1 cellular context compared by ENCODE assay signal in genomic region chr7:138890782-138891445, GRCh38.
TF ChIP-seq lines count a peak whose summit lies in the region.

No MANE protein-coding gene starts in this region.

TF ChIP-seq in HepG2, 621 proteins besides CTCF, POLR2A, EP300 and RAD21 (continued from another document and continues in another):
- TF ChIP-seq ZHX2 (IDR thresholded peaks at IDR 0.05; ENCODE audit: low read depth) (no peak), ZHX2 (CRISPR knock-in tag; IDR thresholded peaks at IDR 0.05; ENCODE audit: borderline replicate concordance) (no peak), KDM6A (CRISPR knock-in tag; IDR thresholded peaks at IDR 0.05; ENCODE audit: low read depth) (no peak), EED (CRISPR knock-in tag; IDR thresholded peaks at IDR 0.05) (no peak), SMAD3 (CRISPR knock-in tag; IDR thresholded peaks at IDR 0.05) (no peak), ARID2 (CRISPR knock-in tag; IDR thresholded peaks at IDR 0.05; ENCODE audit: borderline replicate concordance) (0 out of 2 replicates have a peak, but pooled peaks have one; percentile 41), ZSCAN9 (CRISPR knock-in tag; IDR thresholded peaks at IDR 0.05; ENCODE audit: borderline replicate concordance) (no peak), ZNF503 (CRISPR knock-in tag; IDR thresholded peaks at IDR 0.05) (no peak), CCAR2 (optimal IDR thresholded peaks at IDR 0.05; ENCODE audit: low read depth, low read length) (no peak), MAX (IDR thresholded peaks at IDR 0.05) (no peak), PHF20 (CRISPR knock-in tag; IDR thresholded peaks at IDR 0.05) (no peak), MTF1 (CRISPR knock-in tag; IDR thresholded peaks at IDR 0.05) (no peak), ZBTB10 (CRISPR knock-in tag; IDR thresholded peaks at IDR 0.05; ENCODE audit: borderline replicate concordance) (no peak; the same call in 1 of the 2 replicates), SIX4 (CRISPR knock-in tag; IDR thresholded peaks at IDR 0.05) (no peak), FOXJ3 (CRISPR knock-in tag; IDR thresholded peaks at IDR 0.05; ENCODE audit: borderline replicate concordance) (no peak), MAF1 (CRISPR knock-in tag; IDR thresholded peaks at IDR 0.05; ENCODE audit: borderline replicate concordance) (no peak), ZNF768 (CRISPR knock-in tag; IDR thresholded peaks at IDR 0.05) (no peak), ZBTB1 (CRISPR knock-in tag; IDR thresholded peaks at IDR 0.05; ENCODE audit: borderline replicate concordance) (no peak), TRIM24 (CRISPR knock-in tag; IDR thresholded peaks at IDR 0.05) (no peak), MYC (CRISPR knock-in tag; IDR thresholded peaks at IDR 0.05; ENCODE audit: borderline replicate concordance) (no peak), HNRNPK (IDR thresholded peaks at IDR 0.05; ENCODE audit: low read depth, low read length, poor library complexity, severe bottlenecking) (no peak), MZF1 (CRISPR knock-in tag; IDR thresholded peaks at IDR 0.05; ENCODE audit: borderline replicate concordance) (no peak), MAFF (IDR thresholded peaks at IDR 0.05; ENCODE audit: low read depth, low read length) (no peak), ZNF543 (CRISPR knock-in tag; IDR thresholded peaks at IDR 0.05) (no peak), ZFX (CRISPR knock-in tag; IDR thresholded peaks at IDR 0.05; ENCODE audit: low read depth) (peak; percentile 39; the same call in 1 of the 2 replicates), ZNF33A (CRISPR knock-in tag; IDR thresholded peaks at IDR 0.05; ENCODE audit: borderline replicate concordance) (no peak)
- TF ChIP-seq, protein P1, sequence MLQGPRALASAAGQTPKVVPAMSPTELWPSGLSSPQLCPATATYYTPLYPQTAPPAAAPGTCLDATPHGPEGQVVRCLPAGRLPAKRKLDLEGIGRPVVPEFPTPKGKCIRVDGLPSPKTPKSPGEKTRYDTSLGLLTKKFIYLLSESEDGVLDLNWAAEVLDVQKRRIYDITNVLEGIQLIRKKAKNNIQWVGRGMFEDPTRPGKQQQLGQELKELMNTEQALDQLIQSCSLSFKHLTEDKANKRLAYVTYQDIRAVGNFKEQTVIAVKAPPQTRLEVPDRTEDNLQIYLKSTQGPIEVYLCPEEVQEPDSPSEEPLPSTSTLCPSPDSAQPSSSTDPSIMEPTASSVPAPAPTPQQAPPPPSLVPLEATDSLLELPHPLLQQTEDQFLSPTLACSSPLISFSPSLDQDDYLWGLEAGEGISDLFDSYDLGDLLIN (CRISPR knock-in tag; IDR thresholded peaks at IDR 0.05; ENCODE audit: borderline replicate concordance) = no peak
- TF ChIP-seq, protein P2, sequence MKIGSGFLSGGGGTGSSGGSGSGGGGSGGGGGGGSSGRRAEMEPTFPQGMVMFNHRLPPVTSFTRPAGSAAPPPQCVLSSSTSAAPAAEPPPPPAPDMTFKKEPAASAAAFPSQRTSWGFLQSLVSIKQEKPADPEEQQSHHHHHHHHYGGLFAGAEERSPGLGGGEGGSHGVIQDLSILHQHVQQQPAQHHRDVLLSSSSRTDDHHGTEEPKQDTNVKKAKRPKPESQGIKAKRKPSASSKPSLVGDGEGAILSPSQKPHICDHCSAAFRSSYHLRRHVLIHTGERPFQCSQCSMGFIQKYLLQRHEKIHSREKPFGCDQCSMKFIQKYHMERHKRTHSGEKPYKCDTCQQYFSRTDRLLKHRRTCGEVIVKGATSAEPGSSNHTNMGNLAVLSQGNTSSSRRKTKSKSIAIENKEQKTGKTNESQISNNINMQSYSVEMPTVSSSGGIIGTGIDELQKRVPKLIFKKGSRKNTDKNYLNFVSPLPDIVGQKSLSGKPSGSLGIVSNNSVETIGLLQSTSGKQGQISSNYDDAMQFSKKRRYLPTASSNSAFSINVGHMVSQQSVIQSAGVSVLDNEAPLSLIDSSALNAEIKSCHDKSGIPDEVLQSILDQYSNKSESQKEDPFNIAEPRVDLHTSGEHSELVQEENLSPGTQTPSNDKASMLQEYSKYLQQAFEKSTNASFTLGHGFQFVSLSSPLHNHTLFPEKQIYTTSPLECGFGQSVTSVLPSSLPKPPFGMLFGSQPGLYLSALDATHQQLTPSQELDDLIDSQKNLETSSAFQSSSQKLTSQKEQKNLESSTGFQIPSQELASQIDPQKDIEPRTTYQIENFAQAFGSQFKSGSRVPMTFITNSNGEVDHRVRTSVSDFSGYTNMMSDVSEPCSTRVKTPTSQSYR (CRISPR knock-in tag; IDR thresholded peaks at IDR 0.05; ENCODE audit: borderline replicate concordance) = no peak; the same call in 1 of the 2 replicates
- TF ChIP-seq, protein P3, sequence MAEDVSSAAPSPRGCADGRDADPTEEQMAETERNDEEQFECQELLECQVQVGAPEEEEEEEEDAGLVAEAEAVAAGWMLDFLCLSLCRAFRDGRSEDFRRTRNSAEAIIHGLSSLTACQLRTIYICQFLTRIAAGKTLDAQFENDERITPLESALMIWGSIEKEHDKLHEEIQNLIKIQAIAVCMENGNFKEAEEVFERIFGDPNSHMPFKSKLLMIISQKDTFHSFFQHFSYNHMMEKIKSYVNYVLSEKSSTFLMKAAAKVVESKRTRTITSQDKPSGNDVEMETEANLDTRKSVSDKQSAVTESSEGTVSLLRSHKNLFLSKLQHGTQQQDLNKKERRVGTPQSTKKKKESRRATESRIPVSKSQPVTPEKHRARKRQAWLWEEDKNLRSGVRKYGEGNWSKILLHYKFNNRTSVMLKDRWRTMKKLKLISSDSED (CRISPR knock-in tag; IDR thresholded peaks at IDR 0.05) = no peak
- TF ChIP-seq, protein P4, sequence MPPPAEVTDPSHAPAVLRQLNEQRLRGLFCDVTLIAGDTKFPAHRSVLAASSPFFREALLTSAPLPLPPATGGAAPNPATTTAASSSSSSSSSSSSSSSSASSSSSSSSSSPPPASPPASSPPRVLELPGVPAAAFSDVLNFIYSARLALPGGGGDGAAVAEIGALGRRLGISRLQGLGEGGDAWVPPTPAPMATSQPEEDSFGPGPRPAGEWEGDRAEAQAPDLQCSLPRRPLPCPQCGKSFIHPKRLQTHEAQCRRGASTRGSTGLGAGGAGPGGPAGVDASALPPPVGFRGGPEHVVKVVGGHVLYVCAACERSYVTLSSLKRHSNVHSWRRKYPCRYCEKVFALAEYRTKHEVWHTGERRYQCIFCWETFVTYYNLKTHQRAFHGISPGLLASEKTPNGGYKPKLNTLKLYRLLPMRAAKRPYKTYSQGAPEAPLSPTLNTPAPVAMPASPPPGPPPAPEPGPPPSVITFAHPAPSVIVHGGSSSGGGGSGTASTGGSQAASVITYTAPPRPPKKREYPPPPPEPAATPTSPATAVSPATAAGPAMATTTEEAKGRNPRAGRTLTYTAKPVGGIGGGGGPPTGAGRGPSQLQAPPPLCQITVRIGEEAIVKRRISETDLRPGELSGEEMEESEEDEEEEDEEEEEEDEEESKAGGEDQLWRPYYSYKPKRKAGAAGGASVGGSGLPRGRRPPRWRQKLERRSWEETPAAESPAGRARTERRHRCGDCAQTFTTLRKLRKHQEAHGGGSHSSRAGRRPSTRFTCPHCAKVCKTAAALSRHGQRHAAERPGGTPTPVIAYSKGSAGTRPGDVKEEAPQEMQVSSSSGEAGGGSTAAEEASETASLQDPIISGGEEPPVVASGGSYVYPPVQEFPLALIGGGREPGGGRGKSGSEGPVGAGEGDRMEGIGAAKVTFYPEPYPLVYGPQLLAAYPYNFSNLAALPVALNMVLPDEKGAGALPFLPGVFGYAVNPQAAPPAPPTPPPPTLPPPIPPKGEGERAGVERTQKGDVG (CRISPR knock-in tag; IDR thresholded peaks at IDR 0.05; ENCODE audit: borderline replicate concordance) = no peak
- TF ChIP-seq, protein P5, sequence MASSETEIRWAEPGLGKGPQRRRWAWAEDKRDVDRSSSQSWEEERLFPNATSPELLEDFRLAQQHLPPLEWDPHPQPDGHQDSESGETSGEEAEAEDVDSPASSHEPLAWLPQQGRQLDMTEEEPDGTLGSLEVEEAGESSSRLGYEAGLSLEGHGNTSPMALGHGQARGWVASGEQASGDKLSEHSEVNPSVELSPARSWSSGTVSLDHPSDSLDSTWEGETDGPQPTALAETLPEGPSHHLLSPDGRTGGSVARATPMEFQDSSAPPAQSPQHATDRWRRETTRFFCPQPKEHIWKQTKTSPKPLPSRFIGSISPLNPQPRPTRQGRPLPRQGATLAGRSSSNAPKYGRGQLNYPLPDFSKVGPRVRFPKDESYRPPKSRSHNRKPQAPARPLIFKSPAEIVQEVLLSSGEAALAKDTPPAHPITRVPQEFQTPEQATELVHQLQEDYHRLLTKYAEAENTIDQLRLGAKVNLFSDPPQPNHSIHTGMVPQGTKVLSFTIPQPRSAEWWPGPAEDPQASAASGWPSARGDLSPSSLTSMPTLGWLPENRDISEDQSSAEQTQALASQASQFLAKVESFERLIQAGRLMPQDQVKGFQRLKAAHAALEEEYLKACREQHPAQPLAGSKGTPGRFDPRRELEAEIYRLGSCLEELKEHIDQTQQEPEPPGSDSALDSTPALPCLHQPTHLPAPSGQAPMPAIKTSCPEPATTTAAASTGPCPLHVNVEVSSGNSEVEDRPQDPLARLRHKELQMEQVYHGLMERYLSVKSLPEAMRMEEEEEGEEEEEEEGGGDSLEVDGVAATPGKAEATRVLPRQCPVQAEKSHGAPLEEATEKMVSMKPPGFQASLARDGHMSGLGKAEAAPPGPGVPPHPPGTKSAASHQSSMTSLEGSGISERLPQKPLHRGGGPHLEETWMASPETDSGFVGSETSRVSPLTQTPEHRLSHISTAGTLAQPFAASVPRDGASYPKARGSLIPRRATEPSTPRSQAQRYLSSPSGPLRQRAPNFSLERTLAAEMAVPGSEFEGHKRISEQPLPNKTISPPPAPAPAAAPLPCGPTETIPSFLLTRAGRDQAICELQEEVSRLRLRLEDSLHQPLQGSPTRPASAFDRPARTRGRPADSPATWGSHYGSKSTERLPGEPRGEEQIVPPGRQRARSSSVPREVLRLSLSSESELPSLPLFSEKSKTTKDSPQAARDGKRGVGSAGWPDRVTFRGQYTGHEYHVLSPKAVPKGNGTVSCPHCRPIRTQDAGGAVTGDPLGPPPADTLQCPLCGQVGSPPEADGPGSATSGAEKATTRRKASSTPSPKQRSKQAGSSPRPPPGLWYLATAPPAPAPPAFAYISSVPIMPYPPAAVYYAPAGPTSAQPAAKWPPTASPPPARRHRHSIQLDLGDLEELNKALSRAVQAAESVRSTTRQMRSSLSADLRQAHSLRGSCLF (CRISPR knock-in tag; IDR thresholded peaks at IDR 0.05; ENCODE audit: borderline replicate concordance) = no peak
